ENCODE assay signal across 1 cellular context in genomic region chr3:186783731-186784515, GRCh38.
A peak's percentile ranks its signal among the peaks of the same experiment; 100 is the strongest.
TF ChIP-seq lines count a peak whose summit lies in the region.

No MANE protein-coding gene starts in this region.

TF ChIP-seq in K562, 482 proteins besides CTCF, POLR2A, EP300 and RAD21 (continued from another document and continues in another):
- no peak for TF ChIP-seq ARID3A (IDR thresholded peaks at IDR 0.05; ENCODE audit: borderline replicate concordance, low read depth, low read length)
- peak; percentile 13; the same call in 1 of the 2 replicates for TF ChIP-seq CBFB (CRISPR knock-in tag; IDR thresholded peaks at IDR 0.05)
- TF ChIP-seq BRD4 (IDR thresholded peaks at IDR 0.05): 0 out of 2 replicates have a peak, but pooled peaks have one; percentile 60
- 0 out of 2 replicates have a peak, but pooled peaks have one; percentile 0 for TF ChIP-seq MTF1 (CRISPR knock-in tag; IDR thresholded peaks at IDR 0.05; ENCODE audit: borderline replicate concordance)
- TF ChIP-seq HMGN3 (IDR thresholded peaks at IDR 0.05; ENCODE audit: borderline replicate concordance, extremely low read depth, insufficient read length, low read depth, low read length): peak; percentile 76
- TF ChIP-seq RFX5 (IDR thresholded peaks at IDR 0.05; ENCODE audit: low read depth, low read length): no peak
- peak; percentile 76 for TF ChIP-seq MEIS2 (IDR thresholded peaks at IDR 0.05; ENCODE audit: partially characterized antibody)
- TF ChIP-seq, protein P1, sequence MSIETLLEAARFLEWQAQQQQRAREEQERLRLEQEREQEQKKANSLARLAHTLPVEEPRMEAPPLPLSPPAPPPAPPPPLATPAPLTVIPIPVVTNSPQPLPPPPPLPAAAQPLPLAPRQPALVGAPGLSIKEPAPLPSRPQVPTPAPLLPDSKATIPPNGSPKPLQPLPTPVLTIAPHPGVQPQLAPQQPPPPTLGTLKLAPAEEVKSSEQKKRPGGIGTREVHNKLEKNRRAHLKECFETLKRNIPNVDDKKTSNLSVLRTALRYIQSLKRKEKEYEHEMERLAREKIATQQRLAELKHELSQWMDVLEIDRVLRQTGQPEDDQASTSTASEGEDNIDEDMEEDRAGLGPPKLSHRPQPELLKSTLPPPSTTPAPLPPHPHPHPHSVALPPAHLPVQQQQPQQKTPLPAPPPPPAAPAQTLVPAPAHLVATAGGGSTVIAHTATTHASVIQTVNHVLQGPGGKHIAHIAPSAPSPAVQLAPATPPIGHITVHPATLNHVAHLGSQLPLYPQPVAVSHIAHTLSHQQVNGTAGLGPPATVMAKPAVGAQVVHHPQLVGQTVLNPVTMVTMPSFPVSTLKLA (conservative IDR thresholded peaks at IDR 0.05): peak; percentile 52 to 75
- TF ChIP-seq SRF (CRISPR knock-in tag; IDR thresholded peaks at IDR 0.05): peak; percentile 16 to 36; a peak in 3 of 4 replicates
- peak; percentile 30; the same call in 1 of the 2 replicates for TF ChIP-seq ZNF165 (CRISPR knock-in tag; IDR thresholded peaks at IDR 0.05; ENCODE audit: borderline replicate concordance)
- peak; percentile 8; the same call in 1 of the 2 replicates for TF ChIP-seq PTBP1 (IDR thresholded peaks at IDR 0.05; ENCODE audit: low read depth, low read length)
- TF ChIP-seq ZNF695 (CRISPR knock-in tag; IDR thresholded peaks at IDR 0.05): 0 out of 2 replicates have a peak, but pooled peaks have one; percentile 13
- peak; percentile 85 for TF ChIP-seq CXXC5 (CRISPR knock-in tag; IDR thresholded peaks at IDR 0.05)
- TF ChIP-seq, protein P2, sequence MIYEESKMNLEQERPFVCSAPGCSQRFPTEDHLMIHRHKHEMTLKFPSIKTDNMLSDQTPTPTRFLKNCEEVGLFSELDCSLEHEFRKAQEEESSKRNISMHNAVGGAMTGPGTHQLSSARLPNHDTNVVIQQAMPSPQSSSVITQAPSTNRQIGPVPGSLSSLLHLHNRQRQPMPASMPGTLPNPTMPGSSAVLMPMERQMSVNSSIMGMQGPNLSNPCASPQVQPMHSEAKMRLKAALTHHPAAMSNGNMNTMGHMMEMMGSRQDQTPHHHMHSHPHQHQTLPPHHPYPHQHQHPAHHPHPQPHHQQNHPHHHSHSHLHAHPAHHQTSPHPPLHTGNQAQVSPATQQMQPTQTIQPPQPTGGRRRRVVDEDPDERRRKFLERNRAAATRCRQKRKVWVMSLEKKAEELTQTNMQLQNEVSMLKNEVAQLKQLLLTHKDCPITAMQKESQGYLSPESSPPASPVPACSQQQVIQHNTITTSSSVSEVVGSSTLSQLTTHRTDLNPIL (CRISPR knock-in tag; IDR thresholded peaks at IDR 0.05): 0 out of 2 replicates have a peak, but pooled peaks have one; percentile 4
- TF ChIP-seq FOXA3 (CRISPR knock-in tag; conservative IDR thresholded peaks at IDR 0.05 in 1 of 2, IDR thresholded peaks at IDR 0.05 in 1 of 2): peak in 1 of 2 experiments; percentile 41; a peak in 1 of 4 replicates
- TF ChIP-seq, protein P3, sequence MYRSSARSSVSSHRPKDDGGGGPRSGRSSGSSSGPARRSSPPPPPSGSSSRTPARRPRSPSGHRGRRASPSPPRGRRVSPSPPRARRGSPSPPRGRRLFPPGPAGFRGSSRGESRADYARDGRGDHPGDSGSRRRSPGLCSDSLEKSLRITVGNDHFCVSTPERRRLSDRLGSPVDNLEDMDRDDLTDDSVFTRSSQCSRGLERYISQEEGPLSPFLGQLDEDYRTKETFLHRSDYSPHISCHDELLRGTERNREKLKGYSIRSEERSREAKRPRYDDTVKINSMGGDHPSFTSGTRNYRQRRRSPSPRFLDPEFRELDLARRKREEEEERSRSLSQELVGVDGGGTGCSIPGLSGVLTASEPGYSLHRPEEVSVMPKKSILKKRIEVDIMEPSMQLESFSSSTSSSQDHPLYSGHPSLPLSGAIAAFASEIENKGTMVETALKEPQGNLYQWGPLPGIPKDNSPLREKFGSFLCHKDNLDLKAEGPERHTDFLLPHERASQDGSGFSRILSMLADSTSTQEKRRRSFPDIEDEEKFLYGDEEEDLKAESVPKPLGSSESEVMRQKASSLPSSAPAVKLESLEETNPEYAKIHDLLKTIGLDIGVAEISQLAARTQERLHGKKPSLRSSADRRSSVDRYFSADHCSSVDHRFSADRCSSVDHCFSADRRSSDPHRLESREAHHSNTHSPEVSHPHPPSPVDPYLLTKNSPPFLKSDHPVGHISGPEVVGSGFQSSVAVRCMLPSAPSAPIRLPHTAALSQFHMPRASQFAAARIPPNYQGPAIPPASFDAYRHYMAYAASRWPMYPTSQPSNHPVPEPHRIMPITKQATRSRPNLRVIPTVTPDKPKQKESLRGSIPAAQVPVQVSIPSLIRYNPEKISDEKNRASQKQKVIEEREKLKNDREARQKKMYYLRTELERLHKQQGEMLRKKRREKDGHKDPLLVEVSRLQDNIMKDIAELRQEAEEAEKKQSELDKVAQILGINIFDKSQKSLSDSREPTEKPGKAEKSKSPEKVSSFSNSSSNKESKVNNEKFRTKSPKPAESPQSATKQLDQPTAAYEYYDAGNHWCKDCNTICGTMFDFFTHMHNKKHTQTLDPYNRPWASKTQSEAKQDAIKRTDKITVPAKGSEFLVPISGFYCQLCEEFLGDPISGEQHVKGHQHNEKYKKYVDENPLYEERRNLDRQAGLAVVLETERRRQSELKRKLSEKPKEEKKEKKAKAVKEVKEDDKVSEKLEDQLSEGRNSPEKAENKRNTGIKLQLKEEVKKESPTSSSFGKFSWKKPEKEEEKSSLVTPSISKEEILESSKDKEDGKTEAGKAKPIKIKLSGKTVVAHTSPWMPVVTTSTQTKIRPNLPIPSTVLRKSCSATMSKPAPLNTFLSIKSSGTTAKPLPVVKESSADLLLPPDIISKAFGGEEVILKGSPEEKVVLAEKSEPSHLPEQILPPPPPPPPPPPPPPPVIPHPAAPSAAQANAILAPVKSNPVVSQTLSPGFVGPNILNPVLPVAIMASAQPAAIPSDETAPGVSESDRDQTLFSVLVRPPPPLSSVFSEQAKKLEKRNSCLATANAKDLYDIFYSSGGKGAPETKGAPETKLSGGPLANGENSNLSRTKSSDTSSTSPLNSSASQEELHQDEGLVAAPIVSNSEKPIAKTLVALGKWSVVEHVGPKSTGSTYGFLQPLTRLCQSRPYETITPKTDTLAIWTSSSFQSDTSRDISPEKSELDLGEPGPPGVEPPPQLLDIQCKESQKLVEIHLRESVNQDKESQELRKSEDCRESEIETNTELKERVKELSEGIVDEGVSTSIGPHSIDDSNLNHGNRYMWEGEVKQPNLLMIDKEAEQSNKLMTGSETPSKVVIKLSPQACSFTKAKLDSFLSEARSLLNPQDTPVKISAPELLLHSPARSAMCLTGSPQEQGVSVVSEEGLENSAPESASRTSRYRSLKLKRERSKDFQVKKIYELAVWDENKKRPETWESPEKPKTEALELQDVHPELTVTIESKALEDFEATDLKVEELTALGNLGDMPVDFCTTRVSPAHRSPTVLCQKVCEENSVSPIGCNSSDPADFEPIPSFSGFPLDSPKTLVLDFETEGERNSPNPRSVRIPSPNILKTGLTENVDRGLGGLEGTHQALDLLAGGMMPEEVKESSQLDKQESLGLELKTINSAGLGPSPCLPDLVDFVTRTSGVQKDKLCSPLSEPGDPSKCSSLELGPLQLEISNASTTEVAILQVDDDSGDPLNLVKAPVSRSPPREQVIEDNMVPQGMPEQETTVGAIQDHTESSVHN (IDR thresholded peaks at IDR 0.05; ENCODE audit: borderline replicate concordance in 1 of 2, low read depth in 1 of 2): no peak
- no peak for TF ChIP-seq ETV6 (IDR thresholded peaks at IDR 0.05; ENCODE audit: borderline replicate concordance in 1 of 2, low read depth in 2 of 2, low read length in 1 of 2)
- peak; percentile 66; the same call in 1 of the 2 replicates for TF ChIP-seq ETV6 (CRISPR knock-in tag; IDR thresholded peaks at IDR 0.05; ENCODE audit: borderline replicate concordance)
- 0 out of 2 replicates have a peak, but pooled peaks have one; percentile 25 for TF ChIP-seq CCAR2 (IDR thresholded peaks at IDR 0.05; ENCODE audit: low read depth, low read length)
- TF ChIP-seq NFXL1 (CRISPR knock-in tag; IDR thresholded peaks at IDR 0.05): peak; percentile 79; the same call in 1 of the 2 replicates
- peak; percentile 20 for TF ChIP-seq SAP30 (IDR thresholded peaks at IDR 0.05; ENCODE audit: borderline replicate concordance, insufficient read depth, low read depth, low read length, poor library complexity, severe bottlenecking)
- TF ChIP-seq, protein P4, sequence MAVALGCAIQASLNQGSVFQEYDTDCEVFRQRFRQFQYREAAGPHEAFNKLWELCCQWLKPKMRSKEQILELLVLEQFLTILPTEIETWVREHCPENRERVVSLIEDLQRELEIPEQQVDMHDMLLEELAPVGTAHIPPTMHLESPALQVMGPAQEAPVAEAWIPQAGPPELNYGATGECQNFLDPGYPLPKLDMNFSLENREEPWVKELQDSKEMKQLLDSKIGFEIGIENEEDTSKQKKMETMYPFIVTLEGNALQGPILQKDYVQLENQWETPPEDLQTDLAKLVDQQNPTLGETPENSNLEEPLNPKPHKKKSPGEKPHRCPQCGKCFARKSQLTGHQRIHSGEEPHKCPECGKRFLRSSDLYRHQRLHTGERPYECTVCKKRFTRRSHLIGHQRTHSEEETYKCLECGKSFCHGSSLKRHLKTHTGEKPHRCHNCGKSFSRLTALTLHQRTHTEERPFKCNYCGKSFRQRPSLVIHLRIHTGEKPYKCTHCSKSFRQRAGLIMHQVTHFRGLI (CRISPR knock-in tag; IDR thresholded peaks at IDR 0.05): no peak
- TF ChIP-seq ZHX1 (conservative IDR thresholded peaks at IDR 0.05; ENCODE audit: low read length): peak; percentile 58; the same call in 1 of the 2 replicates
- peak; percentile 10 for TF ChIP-seq SMAD1 (IDR thresholded peaks at IDR 0.05; ENCODE audit: low read depth, low read length, partially characterized antibody)
- 0 out of 2 replicates have a peak, but pooled peaks have one; percentile 39 for TF ChIP-seq ZNF197 (CRISPR knock-in tag; IDR thresholded peaks at IDR 0.05; ENCODE audit: low read depth)
- no peak for TF ChIP-seq PCBP2 (IDR thresholded peaks at IDR 0.05; ENCODE audit: low read depth, low read length, poor library complexity, severe bottlenecking)
- peak; percentile 65; the same call in 1 of the 2 replicates for TF ChIP-seq POLR2AphosphoS5 (IDR thresholded peaks at IDR 0.05; ENCODE audit: control insufficient read depth, insufficient read depth, low read depth, low read length)
- TF ChIP-seq ZNF140 (CRISPR knock-in tag; IDR thresholded peaks at IDR 0.05): no peak
- peak; percentile 90 for TF ChIP-seq SP1 (CRISPR knock-in tag; IDR thresholded peaks at IDR 0.05)
- peak; percentile 97 for TF ChIP-seq KAT7 (CRISPR knock-in tag; IDR thresholded peaks at IDR 0.05; ENCODE audit: borderline replicate concordance)
- TF ChIP-seq ARID4B (CRISPR knock-in tag; IDR thresholded peaks at IDR 0.05): peak; percentile 74; the same call in 1 of the 2 replicates
